Comparison of ENCODE assay signal across 12 cellular contexts in genomic region chr11:68503281-68503687, GRCh38. TPM values are rescaled to one million over a fixed set of nuclear protein-coding genes. Genes with fewer than 3 reads are reported as not detected.
DNase-seq lines count a peak whose midpoint lies in the region; ATAC-seq and TF ChIP-seq lines count a peak whose summit lies in the region.
"Had no signal": no experiment of that assay in that cellular context is flagged by ENCODE, and none has a peak within 500 bp of the region (broad histone marks: within the 10 kb centered on the region; RNA-seq: fewer than 3 reads in every experiment).

No MANE protein-coding gene starts in this region.

- POLR2A ChIA-PET in T-cell (lab: Charles Lee) = no interaction called here

- WGBS in heart left ventricle, 4 donors = 17 to 24% (median 20%) methylated on average over 6 of the region's 6 CpGs
- no CpG with 5 or more reads among the region's 6 CpGs for WGBS in trophoblast cell (ENCODE audit: extremely low coverage, insufficient coverage, insufficient read length)

- H3K18ac ChIP-seq in trophoblast cell (ENCODE audit: low read length) = no peak overlapping the region

- ATAC-seq in T-cell (replicated peaks in 1 of 4) (peak in 1 of 4 experiments; percentile 19), heart left ventricle (peak; percentile 16 to 63 (median 52))

- DNase-seq in DMS79 (lab: John Stamatoyannopoulos, UW) (peak; percentile 15), T-cell (no peak), heart left ventricle (peak in 1 of 5 donors; percentile 13), trophoblast cell (no peak), NCI-H524 treated with DMSO at 0.1 percent for 48 hours (lab: John Stamatoyannopoulos, UW) (no peak), NOMO-1 treated with DMSO at 0.1 percent for 48 hours (lab: John Stamatoyannopoulos, UW; ENCODE audit: unreplicated experiment) (no peak), NCI-H2081 treated with DMSO at 0.1 percent for 48 hours (lab: John Stamatoyannopoulos, UW) (no peak)
- no peak for DNase-seq in stimulated activated CD4-positive, alpha-beta T cell treated with anti-CD3 and anti-CD28 coated beads, Interleukin-2, amount 100 ng/mL, for 48 hours
- DNase-seq: activated CD8-positive, alpha-beta memory T cell treated with anti-CD3 and anti-CD28 coated beads, Interleukin-2, amount 50 U/mL, for 48 hours; effector CD4-positive, alpha-beta T cell; spleen; stomach had no signal

- no peak overlapping the region for H3K23ac ChIP-seq in trophoblast cell (ENCODE audit: low read length)

- H4K8ac ChIP-seq in trophoblast cell (ENCODE audit: low read depth, low read length) = no peak overlapping the region

- H3K27me3 ChIP-seq in heart left ventricle (no peaks in the 10 kb centered on the region), trophoblast cell (ENCODE audit: insufficient read depth, low read length) (no peaks in the 10 kb centered on the region)
- H3K27me3 ChIP-seq: spleen, stomach had no signal

- no peak overlapping the region for H2BK5ac ChIP-seq in trophoblast cell (ENCODE audit: low read depth, low read length, poor library complexity)

- H3K4me1 Mint-ChIP-seq in T-cell = peaks cover 86 to 96% (median 93%) of the 10 kb centered on the region in 3 donors

- H3K4ac ChIP-seq in trophoblast cell (ENCODE audit: low read depth, low read length) = peak overlapping the region; percentile 53

- peaks cover 3 to 100% (median 92%) of the 10 kb centered on the region in 12 donors for H3K4me1 ChIP-seq in heart left ventricle
- peaks cover 0 to 6% of the 10 kb centered on the region in 2 experiments for H3K4me1 ChIP-seq in trophoblast cell (ENCODE audit: control insufficient read depth in 1 of 2, insufficient read depth in 2 of 2, low read length in 2 of 2)

- no peaks in the 10 kb centered on the region for H3K9me3 Mint-ChIP-seq in T-cell

- H3K4me3 ChIP-seq in heart left ventricle (no peak overlapping the region), trophoblast cell (ENCODE audit: low read depth, low read length) (no peak overlapping the region)
- H3K4me3 ChIP-seq: spleen, stomach had no signal

- peaks cover 5% of the 10 kb centered on the region for H3K36me3 Mint-ChIP-seq in T-cell

- H3K36me3 ChIP-seq in heart left ventricle = no peaks in the 10 kb centered on the region
- H3K36me3 ChIP-seq in trophoblast cell (ENCODE audit: control insufficient read depth in 1 of 2, insufficient read depth in 2 of 2, low read length in 2 of 2) = no peaks in the 10 kb centered on the region
- H3K36me3 ChIP-seq: spleen, stomach had no signal

- intact Hi-C loops in heart left ventricle (cut with DNase I) = no loop called here

- peak overlapping the region in 2 of 12 donors; percentile 17 to 34 for H3K27ac ChIP-seq in heart left ventricle
- no peak overlapping the region for H3K27ac ChIP-seq in trophoblast cell (ENCODE audit: low read depth, low read length)

- TF ChIP-seq POLR2A in heart left ventricle (IDR thresholded peaks at IDR 0.05) = no peak

- H3K9me3 ChIP-seq in heart left ventricle = no peaks in the 10 kb centered on the region
- H3K9me3 ChIP-seq in trophoblast cell (ENCODE audit: insufficient read depth, low read depth, low read length) = no peaks in the 10 kb centered on the region
- H3K9me3 ChIP-seq: spleen, stomach had no signal

- H3K27me3 Mint-ChIP-seq in T-cell = no peaks in the 10 kb centered on the region

- TF ChIP-seq CTCF in heart left ventricle (IDR thresholded peaks at IDR 0.05) = no peak

- peak overlapping the region; percentile 3 to 16 for H3K27ac Mint-ChIP-seq in T-cell

- no peak overlapping the region for H4K91ac ChIP-seq in trophoblast cell (ENCODE audit: low read depth, low read length)

- H4K12ac ChIP-seq in trophoblast cell (ENCODE audit: low read depth, low read length) = no peak overlapping the region

- no peak overlapping the region for H2BK12ac ChIP-seq in trophoblast cell (ENCODE audit: low read length)

- peaks cover 16% of the 10 kb centered on the region for H3K79me2 ChIP-seq in trophoblast cell (ENCODE audit: control insufficient read depth, insufficient read depth, low read length, poor library complexity)

- no peak overlapping the region for H3K4me2 ChIP-seq in trophoblast cell (ENCODE audit: low read length)

- no peak overlapping the region for H3K9ac ChIP-seq in trophoblast cell (ENCODE audit: low read length)

- H3K4me3 Mint-ChIP-seq in T-cell = peak overlapping the region in 1 of 3 donors; percentile 67

- H3K79me1 ChIP-seq in trophoblast cell (ENCODE audit: low read length) = no peaks in the 10 kb centered on the region

- H3K14ac ChIP-seq in trophoblast cell (ENCODE audit: low read length) = no peak overlapping the region

- no peak overlapping the region for H2AK5ac ChIP-seq in trophoblast cell (ENCODE audit: low read length)

- H2BK120ac ChIP-seq in trophoblast cell (ENCODE audit: insufficient read depth, low read length, poor library complexity) = no peak overlapping the region

- H2AFZ ChIP-seq in trophoblast cell (ENCODE audit: insufficient read depth, low read length, poor library complexity) = no peak overlapping the region

- CTCF ChIA-PET in T-cell (lab: Charles Lee) = no interaction called here

RNA-seq across cellular contexts. Expression of gene PPP6R3, which starts 42.7 kb away (rescaled TPM):
- total RNA-seq in T-cell (100 to 1,000 TPM; 106 to 147 (median 118) TPM), heart left ventricle (10 to 100 TPM; 72.9 to 93.8 (median 81.7) TPM)
- 10 to 100 TPM; 23.2 to 37.9 TPM for polyA plus RNA-seq in heart left ventricle
- polyA plus RNA-seq in trophoblast cell (2013) = 62.5 and 63.2 TPM in 2 replicates
